In genomic region chr16:27367463-27368357, GRCh38 we compare ENCODE assay signal across 8 cellular contexts. TPM values are rescaled to one million over a fixed set of nuclear protein-coding genes. Genes with fewer than 3 reads are reported as not detected.
DNase-seq lines count a peak whose midpoint lies in the region; ATAC-seq and TF ChIP-seq lines count a peak whose summit lies in the region.

No MANE protein-coding gene starts in this region.

- 34 to 48% methylated on average over 26 to 27 of the region's 27 CpGs for WGBS in thyroid gland, 2 donors

- TF ChIP-seq POLR2A in thyroid gland (IDR thresholded peaks at IDR 0.05) = no peak

- DNase-seq in DMS114 treated with DMSO at 0.1 percent for 48 hours (lab: John Stamatoyannopoulos, UW; ENCODE audit: unreplicated experiment) (peak; percentile 20), HUDEP-2 (lab: John Stamatoyannopoulos, UW; ENCODE audit: unreplicated experiment in 76 of 76) (peak in 73 of 76 experiments; percentile 31 to 87 (median 70)), SK-MEL-5 (ENCODE audit: low read depth, low spot score) (peak; percentile 65), globus pallidus (ENCODE audit: low spot score) (peak; percentile 43), thyroid gland (peak; percentile 69 to 71)
- peak; percentile 90 for DNase-seq in activated naive CD4-positive, alpha-beta T cell treated with Interleukin-2 at 50 U/mL for 16 hours

- peak overlapping the region; percentile 62 for H2AFZ ChIP-seq in parathyroid adenoma

- no peaks in the 10 kb centered on the region for H3K79me2 ChIP-seq in parathyroid adenoma

- peak; percentile 63 for TF ChIP-seq CTCF in parathyroid adenoma (IDR thresholded peaks at IDR 0.05)
- peak in 5 of 6 experiments; percentile 50 to 85 (median 71) for TF ChIP-seq CTCF in thyroid gland (IDR thresholded peaks at IDR 0.05)

- H3K9me3 ChIP-seq in parathyroid adenoma (ENCODE audit: control insufficient read depth, low read length) = no peaks in the 10 kb centered on the region
- H3K9me3 ChIP-seq in thyroid gland = no peaks in the 10 kb centered on the region

- H3K27me3 ChIP-seq in parathyroid adenoma (ENCODE audit: control insufficient read depth, insufficient read depth, low read length) = no peaks in the 10 kb centered on the region
- H3K27me3 ChIP-seq in thyroid gland = no peaks in the 10 kb centered on the region

- in situ Hi-C loops in SK-MEL-5 (cut with HindIII; ENCODE audit: low pct_unique_long_range_greater_than_20kb, low sequenced_read_pairs) = no loop called here

- no peak overlapping the region for H3K9ac ChIP-seq in parathyroid adenoma

- no peak overlapping the region for H3K4me2 ChIP-seq in parathyroid adenoma (ENCODE audit: low read length)

- peaks cover 2% of the 10 kb centered on the region for H3K4me1 ChIP-seq in parathyroid adenoma
- H3K4me1 ChIP-seq in thyroid gland = peaks cover 3 to 7% of the 10 kb centered on the region in 2 donors

- H3K4me3 ChIP-seq in parathyroid adenoma (ENCODE audit: low read depth, low read length) = no peak overlapping the region
- H3K4me3 ChIP-seq in thyroid gland (replicated peaks in 1 of 3) = no peak overlapping the region

- ATAC-seq in GM21423 (IDR thresholded peaks at IDR 0.05; ENCODE audit: unreplicated experiment) = peak; percentile 71

- intact Hi-C loops in thyroid gland (cut with DNase I) = loop anchor here (2.0 kb wide), 1 partner anchor 189 kb away; no protein-coding TSS in a partner anchor

- H3K36me3 ChIP-seq in parathyroid adenoma (ENCODE audit: control insufficient read depth, insufficient read depth, low read length) (no peaks in the 10 kb centered on the region), thyroid gland (peaks cover 0 to 4% of the 10 kb centered on the region in 2 donors)

- H3K27ac ChIP-seq in parathyroid adenoma (no peak overlapping the region), thyroid gland (peak overlapping the region in 1 of 3 donors; percentile 52)

RNA-seq across cellular contexts. Expression of gene IL21R, which starts 34.3 kb away (rescaled TPM):
- 0.29 and 0.61 TPM in 2 replicates for total RNA-seq in SK-MEL-5 (2014; rRNA removed; shearing (Covaris generic))
- 0.49 and 1.1 TPM in 2 replicates for polyA plus RNA-seq in SK-MEL-5 (2015; cell fraction: cytosol; rRNA removed)
- polyA plus RNA-seq in SK-MEL-5 (2015; cell fraction: nucleus; rRNA removed) = 0.05 TPM in 1 of 2 replicates, not detected in the other
- under 1 TPM; 0.11 to 0.88 (median 0.32) TPM for total RNA-seq in thyroid gland

RNA-seq across cellular contexts. Expression of gene IL4R, which starts 53.9 kb away (rescaled TPM):
- 5.3 and 5.6 TPM in 2 replicates for total RNA-seq in SK-MEL-5 (2014; rRNA removed; shearing (Covaris generic))
- 9.7 and 18.4 TPM in 2 replicates for polyA plus RNA-seq in SK-MEL-5 (2015; cell fraction: cytosol; rRNA removed)
- 18.5 and 21.0 TPM in 2 replicates for polyA plus RNA-seq in SK-MEL-5 (2015; cell fraction: nucleus; rRNA removed)
- total RNA-seq in thyroid gland = 10 to 100 TPM; 18.5 to 42.5 (median 21.7) TPM

Comparison
In these comparisons a context has a peak if more than half of its experiments do, and no peak if none do; other contexts are left out.
1. DNase-seq: peak in every context shown above with its lines; median percentile 90 in activated naive CD4-positive, alpha-beta T cell treated with Interleukin-2 at 50 U/mL for 16 hours; 70 in HUDEP-2; 70 in thyroid gland; 65 in SK-MEL-5; 43 in globus pallidus; 20 in DMS114 treated with DMSO at 0.1 percent for 48 hours.